In the genomic region with DNA sequence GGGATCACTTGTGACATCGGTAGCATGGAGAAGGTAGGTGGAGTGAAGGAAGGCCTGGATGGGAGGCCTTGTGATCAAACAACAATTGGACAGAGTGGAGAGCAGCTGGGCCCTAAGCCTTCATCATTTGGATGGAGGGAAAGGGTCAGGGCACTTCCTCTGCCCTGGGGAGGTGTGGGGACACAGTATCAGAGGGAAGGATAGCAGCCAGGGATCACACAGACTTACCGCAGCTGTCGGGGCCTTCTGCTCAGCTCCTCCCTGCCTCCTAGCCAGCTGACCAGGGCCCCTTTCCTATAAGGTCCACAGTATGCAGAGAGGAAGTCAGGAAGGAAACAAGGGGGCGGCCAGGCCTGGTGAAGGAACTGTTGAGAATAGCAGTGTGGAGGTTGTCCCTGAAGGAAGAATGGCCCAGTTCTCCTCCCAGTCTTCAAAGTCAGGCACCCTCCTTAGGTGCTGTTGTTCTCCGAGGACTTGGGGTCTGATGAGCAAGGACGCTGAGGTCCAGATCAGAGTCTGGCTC, we compare ENCODE assay signal across 21 cellular contexts.
A peak's percentile ranks its signal among the peaks of the same experiment; 100 is the strongest.
DNase-seq lines count a peak whose midpoint lies in the region; ATAC-seq, FAIRE-seq and TF ChIP-seq lines count a peak whose summit lies in the region.
"Had no signal": no experiment of that assay in that cellular context is flagged by ENCODE, and none has a peak within 500 bp of the region (broad histone marks: within the 10 kb centered on the region; RNA-seq: fewer than 3 reads in every experiment).

No MANE protein-coding gene starts in this region.

- H3K9me3 ChIP-seq in HCT116 (ENCODE audit: control insufficient read depth in 1 of 2, insufficient read depth in 1 of 2, low read depth in 1 of 2, low read length in 2 of 2) (no peaks in the 10 kb centered on the region), endothelial cell of umbilical vein (replicated peaks; ENCODE audit: control insufficient read depth, insufficient read depth, low read length) (no peaks in the 10 kb centered on the region), neutrophil (no peaks in the 10 kb centered on the region)
- H3K9me3 ChIP-seq in CD4-positive, alpha-beta memory T cell (ENCODE audit: control insufficient read depth in 1 of 2, low read length in 2 of 2): no peaks in the 10 kb centered on the region

- RAD21 ChIA-PET in HCT116 (lab: Charles Lee; ENCODE audit: low non-redundant PET in 1 of 2, low total read pairs in 2 of 2, uncharacterized antibody in 2 of 2, unreplicated experiment in 2 of 2): interaction anchor here in 1 of 2 experiments (1.3 kb wide), 1 partner anchor 34 kb away, joined by 3 read pairs; no protein-coding TSS in a partner anchor

- H3K9me3 Mint-ChIP-seq in CD4-positive, alpha-beta memory T cell: no peaks in the 10 kb centered on the region
- H3K9me3 Mint-ChIP-seq: CD8-positive, alpha-beta T cell had no signal

- H4K20me1 ChIP-seq in HCT116 (ENCODE audit: insufficient read depth): no peaks in the 10 kb centered on the region
- no peaks in the 10 kb centered on the region for H4K20me1 ChIP-seq in endothelial cell of umbilical vein (replicated peaks; ENCODE audit: control insufficient read depth, extremely low read depth, insufficient read depth, low read length)

- no peak for TF ChIP-seq RAD21 in HCT116 (IDR thresholded peaks at IDR 0.05; ENCODE audit: low read depth)

- POLR2A ChIA-PET in HCT116 (lab: Charles Lee) (no interaction called here), endothelial cell of umbilical vein (lab: Charles Lee) (no interaction called here)
- POLR2A ChIA-PET in CD4-positive, alpha-beta memory T cell (lab: Charles Lee; ENCODE audit: partially characterized antibody): no interaction called here

- no peak overlapping the region for H3K4me2 ChIP-seq in HCT116 (ENCODE audit: low read length)
- H3K4me2 ChIP-seq in endothelial cell of umbilical vein (ENCODE audit: insufficient read depth, low read length): peak overlapping the region; percentile 50

- no peaks in the 10 kb centered on the region for H3K79me2 ChIP-seq in HCT116 (ENCODE audit: insufficient read depth, low read length)
- no peaks in the 10 kb centered on the region for H3K79me2 ChIP-seq in endothelial cell of umbilical vein (ENCODE audit: control insufficient read depth, insufficient read depth, low read length)

- peaks cover 4 to 7% (median 4%) of the 10 kb centered on the region in 4 donors for H3K4me1 Mint-ChIP-seq in CD4-positive, alpha-beta memory T cell

- no peaks in the 10 kb centered on the region for H3K9me1 ChIP-seq in endothelial cell of umbilical vein (replicated peaks; ENCODE audit: control insufficient read depth, extremely low read depth, insufficient read depth, low read length)

- no peaks in the 10 kb centered on the region for H3K27me3 Mint-ChIP-seq in CD4-positive, alpha-beta memory T cell

- H3K27ac ChIP-seq in HCT116 (ENCODE audit: low read depth, low read length) (peak overlapping the region; percentile 2; the same call in 1 of the 2 replicates), endothelial cell of umbilical vein (ENCODE audit: insufficient read depth, low read depth, low read length) (no peak overlapping the region), neutrophil (peak overlapping the region; percentile 58)
- H3K27ac ChIP-seq in CD4-positive, alpha-beta memory T cell (ENCODE audit: low read depth, low read length): no peak overlapping the region
- H3K27ac ChIP-seq: SK-N-MC had no signal

- H3K36me3 Mint-ChIP-seq in CD4-positive, alpha-beta memory T cell: no peaks in the 10 kb centered on the region
- H3K36me3 Mint-ChIP-seq: CD8-positive, alpha-beta T cell had no signal

- DNase-seq in HCT116 (ENCODE audit: low read depth, low spot score) (no peak), UCSD-AML1 (lab: John Stamatoyannopoulos, UW; ENCODE audit: unreplicated experiment) (peak; percentile 33), endothelial cell of umbilical vein (ENCODE audit: low read depth, low spot score) (peak; percentile 68), GF-D8 (lab: John Stamatoyannopoulos, UW) (no peak), cerebellum (ENCODE audit: low spot score) (no peak)
- DNase-seq in CD4-positive, alpha-beta memory T cell: no peak
- DNase-seq: Calu3; CD8-positive, alpha-beta T cell; DMS153; H7; NCI-H1417; NCI-H1694 treated with DMSO at 0.1 percent for 48 hours; NCI-H2081 treated with DMSO at 0.1 percent for 48 hours; NCI-H446; NCI-H526; OCI-M1; SW 1271 had no signal

- no peak overlapping the region for H3K27ac Mint-ChIP-seq in CD4-positive, alpha-beta memory T cell
- H3K27ac Mint-ChIP-seq: CD8-positive, alpha-beta T cell had no signal

- intact Hi-C loops in HCT116 (cut with micrococcal nuclease): loop anchor here (10.0 kb wide), 1 partner anchor 590 kb away; no protein-coding TSS in a partner anchor
- intact Hi-C loops in endothelial cell of umbilical vein (cut with micrococcal nuclease): loop anchor here (2.0 to 10.0 kb wide), 2 partner anchors 36 to 220 kb away; partner anchors contain the start of gene SLC25A28
- intact Hi-C loops in CD4-positive, alpha-beta memory T cell (cut with micrococcal nuclease): no loop called here

- H2AFZ ChIP-seq in HCT116 (ENCODE audit: low read depth, low read length, poor library complexity, severe bottlenecking) (no peak overlapping the region), endothelial cell of umbilical vein (ENCODE audit: low read depth, low read length) (peak overlapping the region; percentile 96)

- H3K9ac ChIP-seq in HCT116 (ENCODE audit: low read length) (no peak overlapping the region), endothelial cell of umbilical vein (replicated peaks; ENCODE audit: extremely low read depth, insufficient read depth, low read length) (no peak overlapping the region)

- BruUV-seq in HCT116 (replicated peaks; lab: Mats Ljungman, UMichigan) (no TSS peak), endothelial cell of umbilical vein (replicated peaks; lab: Mats Ljungman, UMichigan) (no TSS peak)

- CTCF ChIA-PET in HCT116 (lab: Charles Lee) (interaction anchor here (1.5 to 4.0 kb wide), 4 partner anchors 11 to 200 kb away, joined by 3 to 68 read pairs (median 22); no protein-coding TSS in a partner anchor), endothelial cell of umbilical vein (lab: Charles Lee) (interaction anchor here (0.7 to 3.6 kb wide), 7 partner anchors 38 to 674 kb away, joined by 3 to 174 read pairs (median 6); partner anchors contain the start of genes COX15, CUTC and DNMBP)
- CTCF ChIA-PET in CD4-positive, alpha-beta memory T cell (lab: Charles Lee; ENCODE audit: partially characterized antibody): interaction anchor here (1.1 to 11.2 kb wide), 8 partner anchors 8 to 204 kb away, joined by 3 to 336 read pairs (median 10); partner anchors contain the start of gene DNMBP

- H3K36me3 ChIP-seq in HCT116 (ENCODE audit: control insufficient read depth in 1 of 2, insufficient read depth in 2 of 2, low read length in 2 of 2): peaks cover 26 to 59% of the 10 kb centered on the region in 2 experiments; a peak in 3 of 4 replicates
- no peaks in the 10 kb centered on the region for H3K36me3 ChIP-seq in endothelial cell of umbilical vein (ENCODE audit: control insufficient read depth in 2 of 2, extremely low read depth in 1 of 2, insufficient read depth in 2 of 2, low read length in 2 of 2)
- H3K36me3 ChIP-seq in neutrophil: no peaks in the 10 kb centered on the region
- H3K36me3 ChIP-seq in CD4-positive, alpha-beta memory T cell (ENCODE audit: insufficient read depth, low read length): no peaks in the 10 kb centered on the region

- H3K27me3 ChIP-seq in HCT116 (ENCODE audit: insufficient read depth, low read length) (no peaks in the 10 kb centered on the region), endothelial cell of umbilical vein (ENCODE audit: control insufficient read depth in 2 of 2, insufficient read depth in 2 of 2, low read length in 2 of 2) (no peaks in the 10 kb centered on the region), neutrophil (no peaks in the 10 kb centered on the region)
- no peaks in the 10 kb centered on the region for H3K27me3 ChIP-seq in CD4-positive, alpha-beta memory T cell (ENCODE audit: insufficient read depth, low read length)

- no peak overlapping the region for H3K4me3 Mint-ChIP-seq in CD4-positive, alpha-beta memory T cell
- H3K4me3 Mint-ChIP-seq: CD8-positive, alpha-beta T cell had no signal

- ATAC-seq in HCT116 (no peak), HG03175 (IDR thresholded peaks at IDR 0.05; ENCODE audit: unreplicated experiment) (no peak)
- ATAC-seq: CD8-positive, alpha-beta T cell; Right ventricle myocardium inferior had no signal

- H3K4me1 ChIP-seq in HCT116 (ENCODE audit: control insufficient read depth in 1 of 2, insufficient read depth in 2 of 2, low read length in 2 of 2): no peaks in the 10 kb centered on the region
- peaks cover 18% of the 10 kb centered on the region for H3K4me1 ChIP-seq in endothelial cell of umbilical vein (ENCODE audit: control insufficient read depth, extremely low read depth, insufficient read depth, low read length)
- H3K4me1 ChIP-seq in neutrophil (ENCODE audit: control insufficient read depth in 1 of 2, insufficient read depth in 1 of 2, low read depth in 1 of 2, low read length in 1 of 2): peaks cover 42 to 54% of the 10 kb centered on the region in 2 experiments
- H3K4me1 ChIP-seq in CD4-positive, alpha-beta memory T cell (ENCODE audit: insufficient read depth, low read length): peaks cover 4% of the 10 kb centered on the region

- no peaks in the 10 kb centered on the region for H3K9me2 ChIP-seq in HCT116 (ENCODE audit: insufficient read depth)

- TF ChIP-seq POLR2A in HCT116 (IDR thresholded peaks at IDR 0.05; ENCODE audit: borderline replicate concordance, extremely low read depth, insufficient read depth, insufficient read length) (no peak), endothelial cell of umbilical vein (IDR thresholded peaks at IDR 0.05; ENCODE audit: low read depth, low read length) (peak; percentile 36)

- dilution Hi-C loops in endothelial cell of umbilical vein (cut with MboI; ENCODE audit: extremely low pct_ligation_motif_present, low sequenced_read_pairs): no loop called here

- H3K4me3 ChIP-seq in HCT116 (replicated peaks in 1 of 2; ENCODE audit: low read depth in 1 of 2, low read length in 2 of 2) (no peak overlapping the region), endothelial cell of umbilical vein (replicated peaks in 1 of 3; ENCODE audit: insufficient read depth in 1 of 3, low read depth in 1 of 3, low read length in 3 of 3) (no peak overlapping the region), neutrophil (ENCODE audit: low read depth in 1 of 2, low read length in 1 of 2) (no peak overlapping the region)
- no peak overlapping the region for H3K4me3 ChIP-seq in CD4-positive, alpha-beta memory T cell (ENCODE audit: low read length in 2 of 2)
- H3K4me3 ChIP-seq: SK-N-MC had no signal

- FAIRE-seq in endothelial cell of umbilical vein (lab: Jason Lieb, UNC): peak; percentile 73

- TF ChIP-seq CTCF in HCT116 (IDR thresholded peaks at IDR 0.05 in 2 of 3, conservative IDR thresholded peaks at IDR 0.05 in 1 of 3; ENCODE audit: borderline replicate concordance in 1 of 3, insufficient read depth in 1 of 3, low read depth in 2 of 3, low read length in 2 of 3) (no peak), endothelial cell of umbilical vein (IDR thresholded peaks at IDR 0.05; ENCODE audit: extremely low read depth in 1 of 2, insufficient read depth in 1 of 2, low read depth in 1 of 2, low read length in 2 of 2) (no peak), neutrophil (IDR thresholded peaks at IDR 0.05) (no peak)

TF ChIP-seq in HCT116, 20 proteins besides CTCF, POLR2A, EP300 and RAD21 (continues in another document):
- no peak for TF ChIP-seq ELF1 (IDR thresholded peaks at IDR 0.05; ENCODE audit: borderline replicate concordance, low read depth)

Comparison
In these comparisons a context has a peak if more than half of its experiments do, and no peak if none do; other contexts are left out.
1. DNase-seq: peak in UCSD-AML1 (single experiment) and endothelial cell of umbilical vein (single experiment); none in HCT116 (single experiment), CD4-positive, alpha-beta memory T cell (0 of 5), GF-D8 (single experiment) and cerebellum (single experiment).
2. H3K27ac ChIP-seq: peak in HCT116 (single experiment) and neutrophil (single experiment); none in endothelial cell of umbilical vein (single experiment) and CD4-positive, alpha-beta memory T cell (single experiment).